In genomic region chr5:7745882-7746735, GRCh38 we compare ENCODE assay signal across 9 cellular contexts.
DNase-seq lines count a peak whose midpoint lies in the region; ATAC-seq, FAIRE-seq and TF ChIP-seq lines count a peak whose summit lies in the region.
"Had no signal": no experiment of that assay in that cellular context is flagged by ENCODE, and none has a peak within 500 bp of the region (broad histone marks: within the 10 kb centered on the region; RNA-seq: fewer than 3 reads in every experiment).

No MANE protein-coding gene starts in this region.

- no peak for FAIRE-seq in urothelium cell line (lab: Jason Lieb, UNC)

- H3K27me3 ChIP-seq in HCT116 (ENCODE audit: insufficient read depth, low read length) (no peaks in the 10 kb centered on the region), neural progenitor cell (no peaks in the 10 kb centered on the region)

- H3K4me1 ChIP-seq in HCT116 (ENCODE audit: control insufficient read depth in 1 of 2, insufficient read depth in 2 of 2, low read length in 2 of 2) (no peaks in the 10 kb centered on the region), neural progenitor cell (no peaks in the 10 kb centered on the region)

- H3K36me3 Mint-ChIP-seq in activated CD4-positive, alpha-beta memory T cell treated with anti-CD3 and anti-CD28 coated beads for 36 hours, result no peaks in the 10 kb centered on the region
- H3K36me3 Mint-ChIP-seq in neural progenitor cell, result no peaks in the 10 kb centered on the region

- TF ChIP-seq CTCF in HCT116 (IDR thresholded peaks at IDR 0.05 in 2 of 3, conservative IDR thresholded peaks at IDR 0.05 in 1 of 3; ENCODE audit: borderline replicate concordance in 1 of 3, insufficient read depth in 1 of 3, low read depth in 2 of 3, low read length in 2 of 3), result peak; percentile 50 to 92 (median 83); a peak in 5 of 6 replicates
- TF ChIP-seq CTCF in fibroblast of mammary gland (conservative IDR thresholded peaks at IDR 0.05; ENCODE audit: control insufficient read depth, insufficient read depth, low read depth, low read length), result peak; percentile 89
- TF ChIP-seq CTCF in neural progenitor cell (IDR thresholded peaks at IDR 0.05), result peak; percentile 99

- no peak overlapping the region for H3K4me3 ChIP-seq in HCT116 (replicated peaks in 1 of 2; ENCODE audit: low read depth in 1 of 2, low read length in 2 of 2)
- no peak overlapping the region for H3K4me3 ChIP-seq in fibroblast of mammary gland (ENCODE audit: control insufficient read depth, low read depth, low read length)
- H3K4me3 ChIP-seq in neural progenitor cell, result no peak overlapping the region

- RAD21 ChIA-PET in HCT116 (lab: Charles Lee; ENCODE audit: low non-redundant PET in 1 of 2, low total read pairs in 2 of 2, uncharacterized antibody in 2 of 2, unreplicated experiment in 2 of 2), result no interaction called here

- DNase-seq in COLO829 (ENCODE audit: low spot score) (peak; percentile 40), HCT116 (ENCODE audit: low read depth, low spot score) (peak; percentile 41), NCI-H345 treated with DMSO at 0.1 percent for 48 hours (lab: John Stamatoyannopoulos, UW; ENCODE audit: unreplicated experiment) (peak; percentile 57), fibroblast of mammary gland (ENCODE audit: low read depth) (peak; percentile 71), neural progenitor cell (ENCODE audit: low spot score) (peak; percentile 88), urothelium cell line (ENCODE audit: low spot score) (peak; percentile 68), cerebellar nuclear complex (lab: John Stamatoyannopoulos, UW) (no peak)
- DNase-seq in activated CD4-positive, alpha-beta memory T cell treated with anti-CD3 and anti-CD28 coated beads for 36 hours, result peak; percentile 53

- H3K79me2 ChIP-seq in HCT116 (ENCODE audit: insufficient read depth, low read length) (no peaks in the 10 kb centered on the region), neural progenitor cell (ENCODE audit: low read depth) (no peaks in the 10 kb centered on the region)

- no peaks in the 10 kb centered on the region for H3F3A ChIP-seq in neural progenitor cell (ENCODE audit: low read depth)

- peaks cover 8% of the 10 kb centered on the region for H3K27me3 Mint-ChIP-seq in activated CD4-positive, alpha-beta memory T cell treated with anti-CD3 and anti-CD28 coated beads for 36 hours
- peaks cover 5% of the 10 kb centered on the region for H3K27me3 Mint-ChIP-seq in neural progenitor cell (ENCODE audit: insufficient read depth, low read depth)

- no peak for TF ChIP-seq POLR2A in HCT116 (IDR thresholded peaks at IDR 0.05; ENCODE audit: borderline replicate concordance, extremely low read depth, insufficient read depth, insufficient read length)

- ATAC-seq in HCT116, result peak; percentile 77

- CTCF ChIA-PET in HCT116 (lab: Charles Lee), result interaction anchor here (1.2 to 2.4 kb wide), 3 partner anchors 9 to 979 kb away, joined by 5 to 20 read pairs (median 7); no protein-coding TSS in a partner anchor
- CTCF ChIA-PET in activated CD4-positive, alpha-beta memory T cell treated with anti-CD3 and anti-CD28 coated beads for 36 hours (lab: Charles Lee), result interaction anchor here (0.6 to 3.5 kb wide), 17 partner anchors 9 to 980 kb away, joined by 3 to 18 read pairs (median 3); no protein-coding TSS in a partner anchor

- H3K9ac ChIP-seq in HCT116 (ENCODE audit: low read length), result no peak overlapping the region
- no peak overlapping the region for H3K9ac ChIP-seq in neural progenitor cell

- no peaks in the 10 kb centered on the region for H3K4me1 Mint-ChIP-seq in activated CD4-positive, alpha-beta memory T cell treated with anti-CD3 and anti-CD28 coated beads for 36 hours (ENCODE audit: low read depth)
- H3K4me1 Mint-ChIP-seq in neural progenitor cell, result peaks cover 2% of the 10 kb centered on the region

- H3K36me3 ChIP-seq in HCT116 (ENCODE audit: control insufficient read depth in 1 of 2, insufficient read depth in 2 of 2, low read length in 2 of 2) (no peaks in the 10 kb centered on the region), neural progenitor cell (no peaks in the 10 kb centered on the region)

- no peak overlapping the region for H3K4me2 ChIP-seq in HCT116 (ENCODE audit: low read length)
- H3K4me2 ChIP-seq in neural progenitor cell, result no peak overlapping the region

- H3K9me3 ChIP-seq in HCT116 (ENCODE audit: control insufficient read depth in 1 of 2, insufficient read depth in 1 of 2, low read depth in 1 of 2, low read length in 2 of 2) (no peaks in the 10 kb centered on the region), neural progenitor cell (ENCODE audit: low read depth) (no peaks in the 10 kb centered on the region)

- BruUV-seq in HCT116 (replicated peaks; lab: Mats Ljungman, UMichigan), result no TSS peak

- H3K4me3 Mint-ChIP-seq in activated CD4-positive, alpha-beta memory T cell treated with anti-CD3 and anti-CD28 coated beads for 36 hours, result no peak overlapping the region
- no peak overlapping the region for H3K4me3 Mint-ChIP-seq in neural progenitor cell
- H3K4me3 Mint-ChIP-seq: T-helper 1 cell treated with Interleukin-12 subunit alpha and Interleukin-12 subunit beta and Interleukin-4 antibody, amounts not matched to agents 30 μg/mL and 1 μg/mL, for 36 hours had no signal

- H2AFZ ChIP-seq in HCT116 (ENCODE audit: low read depth, low read length, poor library complexity, severe bottlenecking), result no peak overlapping the region
- no peak overlapping the region for H2AFZ ChIP-seq in neural progenitor cell (replicated peaks)

- no peak overlapping the region for H3K27ac ChIP-seq in HCT116 (ENCODE audit: low read depth, low read length)
- no peak overlapping the region for H3K27ac ChIP-seq in neural progenitor cell

- POLR2A ChIA-PET in HCT116 (lab: Charles Lee), result no interaction called here
- POLR2A ChIA-PET in activated CD4-positive, alpha-beta memory T cell treated with anti-CD3 and anti-CD28 coated beads for 36 hours (lab: Charles Lee), result no interaction called here

- no peaks in the 10 kb centered on the region for H4K20me1 ChIP-seq in HCT116 (ENCODE audit: insufficient read depth)
- no peaks in the 10 kb centered on the region for H4K20me1 ChIP-seq in neural progenitor cell (ENCODE audit: low read depth)

- no peak overlapping the region for H3K27ac Mint-ChIP-seq in activated CD4-positive, alpha-beta memory T cell treated with anti-CD3 and anti-CD28 coated beads for 36 hours
- H3K27ac Mint-ChIP-seq in neural progenitor cell, result no peak overlapping the region
- H3K27ac Mint-ChIP-seq: T-helper 1 cell treated with Interleukin-12 subunit alpha and Interleukin-12 subunit beta and Interleukin-4 antibody, amounts not matched to agents 30 μg/mL and 1 μg/mL, for 36 hours had no signal

- TF ChIP-seq RAD21 in HCT116 (IDR thresholded peaks at IDR 0.05; ENCODE audit: low read depth), result peak; percentile 60

- no peaks in the 10 kb centered on the region for H3K9me2 ChIP-seq in HCT116 (ENCODE audit: insufficient read depth)

- intact Hi-C loops in HCT116 (cut with micrococcal nuclease), result loop anchor here (1.0 to 5.0 kb wide), 2 partner anchors 484 to 981 kb away; no protein-coding TSS in a partner anchor
- intact Hi-C loops in activated CD4-positive, alpha-beta memory T cell treated with anti-CD3 and anti-CD28 coated beads for 36 hours (cut with micrococcal nuclease), result loop anchor here (1.0 to 10.0 kb wide), 2 partner anchors 925 to 981 kb away; no protein-coding TSS in a partner anchor

- no peaks in the 10 kb centered on the region for H3K9me3 Mint-ChIP-seq in activated CD4-positive, alpha-beta memory T cell treated with anti-CD3 and anti-CD28 coated beads for 36 hours
- H3K9me3 Mint-ChIP-seq in neural progenitor cell, result no peaks in the 10 kb centered on the region
- H3K9me3 Mint-ChIP-seq: T-helper 1 cell treated with Interleukin-12 subunit alpha and Interleukin-12 subunit beta and Interleukin-4 antibody, amounts not matched to agents 30 μg/mL and 1 μg/mL, for 36 hours had no signal

TF ChIP-seq in HCT116, 20 proteins besides CTCF, POLR2A, EP300 and RAD21 (continues in another document):
- TF ChIP-seq ZBTB33 (IDR thresholded peaks at IDR 0.05; ENCODE audit: extremely low read depth, insufficient replicate concordance, low read length) (no peak), POLR2AphosphoS5 (IDR thresholded peaks at IDR 0.05; ENCODE audit: low read depth, low read length) (no peak), SRF (IDR thresholded peaks at IDR 0.05; ENCODE audit: low read depth) (no peak), SIN3A (IDR thresholded peaks at IDR 0.05; ENCODE audit: low read depth) (no peak), SP1 (IDR thresholded peaks at IDR 0.05; ENCODE audit: low read depth) (no peak), MAX (IDR thresholded peaks at IDR 0.05) (no peak), ELF1 (IDR thresholded peaks at IDR 0.05; ENCODE audit: borderline replicate concordance, low read depth) (no peak), FOSL1 (IDR thresholded peaks at IDR 0.05; ENCODE audit: low read depth) (no peak), EGR1 (IDR thresholded peaks at IDR 0.05; ENCODE audit: low read depth) (no peak), YY1 (IDR thresholded peaks at IDR 0.05; ENCODE audit: extremely low read depth, insufficient replicate concordance, low read depth, low read length) (no peak), ZFX (IDR thresholded peaks at IDR 0.05) (no peak), EZH2phosphoT487 (IDR thresholded peaks at IDR 0.05; ENCODE audit: borderline replicate concordance) (no peak), ATF3 (IDR thresholded peaks at IDR 0.05) (no peak), CBX3 (IDR thresholded peaks at IDR 0.05; ENCODE audit: low read depth) (no peak)

Comparison
In these comparisons a context has a peak if more than half of its experiments do, and no peak if none do; other contexts are left out.
1. DNase-seq: peak in COLO829 (single experiment), HCT116 (single experiment), NCI-H345 treated with DMSO at 0.1 percent for 48 hours (single experiment), activated CD4-positive, alpha-beta memory T cell treated with anti-CD3 and anti-CD28 coated beads for 36 hours (single experiment), fibroblast of mammary gland (single experiment), neural progenitor cell (single experiment) and urothelium cell line (single experiment); none in cerebellar nuclear complex (0 of 2).
2. Peak in every context shown above with its lines, with median percentiles within 50 percentile points of each other: CTCF ChIP-seq.